20 cellular contexts compared by ENCODE assay signal in the genomic region with DNA sequence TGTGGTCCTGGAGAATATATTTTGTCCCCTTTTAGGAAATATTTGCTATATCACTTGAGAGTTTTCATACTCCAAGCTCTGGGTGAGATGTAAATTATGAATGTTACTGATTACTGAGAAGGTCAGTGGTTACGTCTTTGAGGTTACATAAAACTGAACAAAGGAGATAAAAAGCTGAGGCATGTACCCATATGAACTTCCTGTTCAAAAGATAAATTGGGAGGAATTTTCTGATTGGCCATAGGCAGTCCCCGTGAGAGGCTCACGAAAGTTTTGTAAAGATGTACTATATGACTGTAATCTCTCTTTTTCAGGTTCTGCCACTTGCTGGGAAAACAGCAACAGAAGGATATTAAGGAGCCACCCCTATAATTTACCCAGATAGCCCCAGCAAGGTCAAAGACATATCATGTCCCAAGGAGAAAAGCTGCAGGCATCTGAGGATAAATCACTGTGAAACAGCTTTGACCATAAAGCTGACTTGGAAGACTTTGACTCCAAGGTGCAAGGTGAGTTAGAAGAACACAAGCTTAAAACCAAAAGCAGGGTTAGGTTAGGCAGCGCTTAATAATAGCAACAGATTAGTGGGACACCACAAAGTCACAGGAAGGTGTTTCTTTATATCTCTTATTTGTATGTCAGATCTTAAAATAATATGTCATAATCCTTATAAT.
"Had no signal": no experiment of that assay in that cellular context is flagged by ENCODE, and none has a peak within 500 bp of the region (broad histone marks: within the 10 kb centered on the region; RNA-seq: fewer than 3 reads in every experiment).

No MANE protein-coding gene starts in this region.

- H3K9me3 ChIP-seq: gastroesophageal sphincter, heart left ventricle, right atrium auricular region, stomach, thyroid gland, vagina had no signal

- H3K27me3 ChIP-seq: gastroesophageal sphincter, heart left ventricle, hepatocyte, right atrium auricular region, stomach, thyroid gland, vagina had no signal

- FAIRE-seq: endometrium, kidney had no signal

- H3K36me3 ChIP-seq: gastroesophageal sphincter, heart left ventricle, right atrium auricular region, stomach, thyroid gland, vagina had no signal

- H3K4me1 ChIP-seq: gastroesophageal sphincter, parathyroid adenoma, thyroid gland, vagina had no signal

- H3K27ac ChIP-seq: coronary artery, gastroesophageal sphincter, heart left ventricle, hepatocyte, parathyroid adenoma, right atrium auricular region, stomach, thyroid gland, vagina had no signal

- H3K4me3 ChIP-seq: coronary artery, gastroesophageal sphincter, heart left ventricle, hepatocyte, lung, right atrium auricular region, stomach, thyroid gland, vagina had no signal

- DNase-seq: effector memory CD8-positive, alpha-beta T cell; foreskin fibroblast; heart left ventricle; kidney; natural killer cell; occipital lobe; stimulated activated CD4-positive, alpha-beta T cell treated with anti-CD3 and anti-CD28 coated beads, Interleukin-2, amount 100 ng/mL, for 24 hours; stimulated activated CD4-positive, alpha-beta T cell treated with anti-CD3 and anti-CD28 coated beads, Interleukin-4, amount 100 ng/mL, for 24 hours; stimulated activated naive CD4-positive, alpha-beta T cell treated with Interleukin-2 at 50 U/mL for 16 hours; stomach; thyroid gland; trophoblast cell had no signal
